1 cellular context compared by ENCODE assay signal in genomic region chr14:64454671-64455070, GRCh38.
TF ChIP-seq lines count a peak whose summit lies in the region.

No MANE protein-coding gene starts in this region.

TF ChIP-seq in GM23338, 12 proteins besides CTCF, POLR2A, EP300 and RAD21:
- TF ChIP-seq ZNF462 (CRISPR knock-in tag; IDR thresholded peaks at IDR 0.05): no peak
- TF ChIP-seq, protein P1, sequence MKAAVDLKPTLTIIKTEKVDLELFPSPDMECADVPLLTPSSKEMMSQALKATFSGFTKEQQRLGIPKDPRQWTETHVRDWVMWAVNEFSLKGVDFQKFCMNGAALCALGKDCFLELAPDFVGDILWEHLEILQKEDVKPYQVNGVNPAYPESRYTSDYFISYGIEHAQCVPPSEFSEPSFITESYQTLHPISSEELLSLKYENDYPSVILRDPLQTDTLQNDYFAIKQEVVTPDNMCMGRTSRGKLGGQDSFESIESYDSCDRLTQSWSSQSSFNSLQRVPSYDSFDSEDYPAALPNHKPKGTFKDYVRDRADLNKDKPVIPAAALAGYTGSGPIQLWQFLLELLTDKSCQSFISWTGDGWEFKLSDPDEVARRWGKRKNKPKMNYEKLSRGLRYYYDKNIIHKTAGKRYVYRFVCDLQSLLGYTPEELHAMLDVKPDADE (IDR thresholded peaks at IDR 0.05): no peak
- no peak for TF ChIP-seq JUNB (IDR thresholded peaks at IDR 0.05; ENCODE audit: unreplicated experiment)
- TF ChIP-seq CREB1 (CRISPR knock-in tag; IDR thresholded peaks at IDR 0.05; ENCODE audit: low read depth): no peak
- no peak for TF ChIP-seq POLR2AphosphoS5 (IDR thresholded peaks at IDR 0.05; ENCODE audit: low read depth)
- TF ChIP-seq ZNF331 (CRISPR knock-in tag; IDR thresholded peaks at IDR 0.05; ENCODE audit: low read depth): no peak
- TF ChIP-seq EZH2 (IDR thresholded peaks at IDR 0.05; ENCODE audit: low read depth, unreplicated experiment): no peak
- no peak for TF ChIP-seq EZH2phosphoT487 (IDR thresholded peaks at IDR 0.05; ENCODE audit: unreplicated experiment)
- no peak for TF ChIP-seq ZNF114 (CRISPR knock-in tag; IDR thresholded peaks at IDR 0.05)
- TF ChIP-seq, protein P2, sequence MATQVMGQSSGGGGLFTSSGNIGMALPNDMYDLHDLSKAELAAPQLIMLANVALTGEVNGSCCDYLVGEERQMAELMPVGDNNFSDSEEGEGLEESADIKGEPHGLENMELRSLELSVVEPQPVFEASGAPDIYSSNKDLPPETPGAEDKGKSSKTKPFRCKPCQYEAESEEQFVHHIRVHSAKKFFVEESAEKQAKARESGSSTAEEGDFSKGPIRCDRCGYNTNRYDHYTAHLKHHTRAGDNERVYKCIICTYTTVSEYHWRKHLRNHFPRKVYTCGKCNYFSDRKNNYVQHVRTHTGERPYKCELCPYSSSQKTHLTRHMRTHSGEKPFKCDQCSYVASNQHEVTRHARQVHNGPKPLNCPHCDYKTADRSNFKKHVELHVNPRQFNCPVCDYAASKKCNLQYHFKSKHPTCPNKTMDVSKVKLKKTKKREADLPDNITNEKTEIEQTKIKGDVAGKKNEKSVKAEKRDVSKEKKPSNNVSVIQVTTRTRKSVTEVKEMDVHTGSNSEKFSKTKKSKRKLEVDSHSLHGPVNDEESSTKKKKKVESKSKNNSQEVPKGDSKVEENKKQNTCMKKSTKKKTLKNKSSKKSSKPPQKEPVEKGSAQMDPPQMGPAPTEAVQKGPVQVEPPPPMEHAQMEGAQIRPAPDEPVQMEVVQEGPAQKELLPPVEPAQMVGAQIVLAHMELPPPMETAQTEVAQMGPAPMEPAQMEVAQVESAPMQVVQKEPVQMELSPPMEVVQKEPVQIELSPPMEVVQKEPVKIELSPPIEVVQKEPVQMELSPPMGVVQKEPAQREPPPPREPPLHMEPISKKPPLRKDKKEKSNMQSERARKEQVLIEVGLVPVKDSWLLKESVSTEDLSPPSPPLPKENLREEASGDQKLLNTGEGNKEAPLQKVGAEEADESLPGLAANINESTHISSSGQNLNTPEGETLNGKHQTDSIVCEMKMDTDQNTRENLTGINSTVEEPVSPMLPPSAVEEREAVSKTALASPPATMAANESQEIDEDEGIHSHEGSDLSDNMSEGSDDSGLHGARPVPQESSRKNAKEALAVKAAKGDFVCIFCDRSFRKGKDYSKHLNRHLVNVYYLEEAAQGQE (IDR thresholded peaks at IDR 0.05; ENCODE audit: unreplicated experiment): no peak
- no peak for TF ChIP-seq STAT1 (IDR thresholded peaks at IDR 0.05; ENCODE audit: unreplicated experiment)
- no peak for TF ChIP-seq NANOG (IDR thresholded peaks at IDR 0.05; ENCODE audit: borderline replicate concordance)
